Comparison of ENCODE assay signal across 15 cellular contexts in genomic region chr1:238060046-238060445, GRCh38.
A peak's percentile ranks its signal among the peaks of the same experiment; 100 is the strongest.
DNase-seq lines count a peak whose midpoint lies in the region; ATAC-seq lines count a peak whose summit lies in the region.
"Had no signal": no experiment of that assay in that cellular context is flagged by ENCODE, and none has a peak within 500 bp of the region (broad histone marks: within the 10 kb centered on the region; RNA-seq: fewer than 3 reads in every experiment).

No MANE protein-coding gene starts in this region.

- H3K4me3 ChIP-seq in Jurkat, Clone E6-1 (ENCODE audit: low read length) = no peak overlapping the region

- DNase-seq in DMS 273 (lab: John Stamatoyannopoulos, UW; ENCODE audit: unreplicated experiment) (peak; percentile 1), DMS 273 treated with DMSO at 0.1 percent for 48 hours (lab: John Stamatoyannopoulos, UW) (no peak), cardiac septum (ENCODE audit: low spot score) (no peak), AG08396 (ENCODE audit: low spot score) (no peak)
- peak; percentile 65 for DNase-seq in Jurkat, Clone E6-1 (ENCODE audit: low read depth, low spot score)
- DNase-seq in stimulated activated CD4-positive, alpha-beta T cell treated with anti-CD3 and anti-CD28 coated beads, Interleukin-2, amount 100 ng/mL, for 24 hours = no peak
- DNase-seq: activated CD4-positive, alpha-beta memory T cell treated with anti-CD3 and anti-CD28 coated beads for 36 hours; activated gamma-delta T cell; naive thymus-derived CD8-positive, alpha-beta T cell; NCI-H446 treated with DMSO at 0.1 percent for 48 hours; small intestine had no signal

- intact Hi-C loops in cardiac septum (cut with DNase I) = no loop called here

- ATAC-seq in HG02840 (IDR thresholded peaks at IDR 0.05; ENCODE audit: low FRiP score, unreplicated experiment) = peak; percentile 57
- no peak for ATAC-seq in HG02571 (IDR thresholded peaks at IDR 0.05; ENCODE audit: unreplicated experiment)
- ATAC-seq: left lobe of liver; naive thymus-derived CD8-positive, alpha-beta T cell; Panc1 had no signal

Comparison
In these comparisons a context has a peak if more than half of its experiments do, and no peak if none do; other contexts are left out.
1. DNase-seq: peak in DMS 273 (single experiment) and Jurkat, Clone E6-1 (single experiment); none in DMS 273 treated with DMSO at 0.1 percent for 48 hours (single experiment), cardiac septum (single experiment), AG08396 (single experiment) and stimulated activated CD4-positive, alpha-beta T cell treated with anti-CD3 and anti-CD28 coated beads, Interleukin-2, amount 100 ng/mL, for 24 hours (0 of 2).